Comparison of ENCODE assay signal across 1 cellular context in the genomic region with DNA sequence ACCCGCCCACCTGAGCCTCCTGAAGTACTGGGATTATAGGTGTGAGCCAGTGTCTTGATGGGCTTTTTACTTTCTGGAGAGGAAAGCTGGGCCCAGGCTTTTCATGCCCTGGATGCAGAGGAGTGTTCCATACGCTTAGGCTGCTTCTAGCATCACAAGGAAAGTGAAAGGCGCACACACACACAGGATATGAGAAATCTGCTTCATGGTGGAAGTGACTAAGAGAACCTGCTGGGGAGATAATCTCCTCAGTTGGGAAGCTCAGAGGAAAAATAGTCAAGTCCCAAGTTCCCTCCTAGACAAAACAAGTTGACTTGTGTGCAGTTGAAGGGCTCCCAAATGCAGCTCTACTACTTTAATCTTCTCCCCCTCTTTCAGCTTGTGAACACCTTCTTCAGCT.
TF ChIP-seq lines count a peak whose summit lies in the region.

No MANE protein-coding gene starts in this region.

TF ChIP-seq in IMR-90, 13 proteins besides CTCF, POLR2A, EP300 and RAD21:
- TF ChIP-seq FOS (IDR thresholded peaks at IDR 0.05; ENCODE audit: low read depth, low read length): no peak
- TF ChIP-seq, protein P1, sequence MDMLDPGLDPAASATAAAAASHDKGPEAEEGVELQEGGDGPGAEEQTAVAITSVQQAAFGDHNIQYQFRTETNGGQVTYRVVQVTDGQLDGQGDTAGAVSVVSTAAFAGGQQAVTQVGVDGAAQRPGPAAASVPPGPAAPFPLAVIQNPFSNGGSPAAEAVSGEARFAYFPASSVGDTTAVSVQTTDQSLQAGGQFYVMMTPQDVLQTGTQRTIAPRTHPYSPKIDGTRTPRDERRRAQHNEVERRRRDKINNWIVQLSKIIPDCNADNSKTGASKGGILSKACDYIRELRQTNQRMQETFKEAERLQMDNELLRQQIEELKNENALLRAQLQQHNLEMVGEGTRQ (IDR thresholded peaks at IDR 0.05; ENCODE audit: low read depth, low read length): no peak
- TF ChIP-seq ELK1 (IDR thresholded peaks at IDR 0.05; ENCODE audit: borderline replicate concordance, low read depth, low read length): no peak
- TF ChIP-seq MXI1 (IDR thresholded peaks at IDR 0.05; ENCODE audit: borderline replicate concordance, low read depth, low read length): no peak
- TF ChIP-seq MAZ (IDR thresholded peaks at IDR 0.05; ENCODE audit: borderline replicate concordance, low read depth, low read length): no peak
- TF ChIP-seq SMC3 (IDR thresholded peaks at IDR 0.05; ENCODE audit: low read depth, low read length): no peak
- no peak for TF ChIP-seq BHLHE40 (IDR thresholded peaks at IDR 0.05; ENCODE audit: low read depth, low read length)
- no peak for TF ChIP-seq NFE2L2 (IDR thresholded peaks at IDR 0.05; ENCODE audit: low read depth, low read length)
- TF ChIP-seq RFX5 (IDR thresholded peaks at IDR 0.05; ENCODE audit: low read depth, low read length): no peak
- TF ChIP-seq RCOR1 (IDR thresholded peaks at IDR 0.05; ENCODE audit: insufficient replicate concordance, low read length): no peak
- no peak for TF ChIP-seq MAFK (IDR thresholded peaks at IDR 0.05; ENCODE audit: low read depth, low read length)
- no peak for TF ChIP-seq CEBPB (IDR thresholded peaks at IDR 0.05; ENCODE audit: low read depth, low read length)
- TF ChIP-seq CHD1 (IDR thresholded peaks at IDR 0.05; ENCODE audit: low read depth, low read length): no peak
